Comparison of ENCODE assay signal across 10 cellular contexts in the genomic region with DNA sequence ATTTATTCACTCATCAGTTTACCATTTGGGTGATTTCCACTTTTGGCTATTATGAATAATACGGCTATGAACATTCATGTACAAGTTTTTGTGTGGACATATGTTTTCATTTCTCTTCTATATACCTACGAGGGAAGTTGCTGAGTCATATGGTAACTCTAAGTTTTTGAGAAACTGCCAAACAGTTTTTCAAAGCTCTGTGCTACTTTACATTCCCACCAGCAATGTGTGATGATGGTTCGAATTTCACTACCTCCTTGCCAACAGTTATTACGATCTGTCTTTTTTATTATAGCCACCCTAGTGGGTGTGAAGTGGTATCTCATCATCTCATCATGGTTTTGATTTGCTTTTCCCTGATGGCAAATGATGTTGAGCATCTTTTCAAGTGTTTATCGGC.
DNase-seq lines count a peak whose midpoint lies in the region; ATAC-seq and TF ChIP-seq lines count a peak whose summit lies in the region.
"Had no signal": no experiment of that assay in that cellular context is flagged by ENCODE, and none has a peak within 500 bp of the region (broad histone marks: within the 10 kb centered on the region; RNA-seq: fewer than 3 reads in every experiment).

No MANE protein-coding gene starts in this region.

- H3K4me3 ChIP-seq in RWPE2 (ENCODE audit: severe bottlenecking) (no peak overlapping the region), testis (no peak overlapping the region), heart left ventricle (no peak overlapping the region)
- H3K4me3 ChIP-seq: tibial artery had no signal

- peak; percentile 81 for ATAC-seq in GM18867 (IDR thresholded peaks at IDR 0.05; ENCODE audit: unreplicated experiment)
- peak; percentile 76 for ATAC-seq in HG03095 (IDR thresholded peaks at IDR 0.05; ENCODE audit: unreplicated experiment)
- peak; percentile 28; the same call in 2 of the 3 replicates for ATAC-seq in RWPE2 (ENCODE audit: low read depth)
- no peak for ATAC-seq in heart left ventricle
- ATAC-seq in GM21360 (IDR thresholded peaks at IDR 0.05; ENCODE audit: unreplicated experiment): no peak

- H3K4me1 ChIP-seq in RWPE2 (ENCODE audit: insufficient read depth, poor library complexity, severe bottlenecking) (peaks cover 7% of the 10 kb centered on the region), testis (peaks cover 17% of the 10 kb centered on the region), heart left ventricle (peaks cover 0 to 42% (median 22%) of the 10 kb centered on the region in 12 donors)

- no peak for TF ChIP-seq POLR2A in testis (IDR thresholded peaks at IDR 0.05)
- TF ChIP-seq POLR2A in heart left ventricle (IDR thresholded peaks at IDR 0.05): no peak

- H3K27me3 ChIP-seq in RWPE2 (ENCODE audit: insufficient read depth, poor library complexity, severe bottlenecking): no peaks in the 10 kb centered on the region
- no peaks in the 10 kb centered on the region for H3K27me3 ChIP-seq in testis
- no peaks in the 10 kb centered on the region for H3K27me3 ChIP-seq in heart left ventricle
- H3K27me3 ChIP-seq: tibial artery had no signal

- H3K27ac ChIP-seq in RWPE2 (ENCODE audit: poor library complexity, severe bottlenecking) (no peak overlapping the region), testis (no peak overlapping the region), heart left ventricle (no peak overlapping the region)

- intact Hi-C loops in testis (cut with DNase I; ENCODE audit: low total_unique reads) (no loop called here), heart left ventricle (cut with DNase I) (loop anchor here in 3 of 10 donors (10.0 kb wide), 4 partner anchors 53 to 177 kb away; partner anchors contain the start of genes ERCC4 (in 1 of the 3) and MRTFB (in 1 of the 3))

- no peaks in the 10 kb centered on the region for H3K9me3 ChIP-seq in RWPE2 (ENCODE audit: severe bottlenecking)
- no peaks in the 10 kb centered on the region for H3K9me3 ChIP-seq in testis
- H3K9me3 ChIP-seq in heart left ventricle: no peaks in the 10 kb centered on the region
- H3K9me3 ChIP-seq: tibial artery had no signal

- H3K36me3 ChIP-seq in RWPE2 (ENCODE audit: low read depth) (no peaks in the 10 kb centered on the region), testis (ENCODE audit: low read depth, missing control alignments) (no peaks in the 10 kb centered on the region), heart left ventricle (no peaks in the 10 kb centered on the region)
- H3K36me3 ChIP-seq: tibial artery had no signal

- 82 to 86% methylated on average over 5 of the region's 5 CpGs for WGBS in testis, 2 donors
- 58 to 71% (median 65%) methylated on average over 5 of the region's 5 CpGs for WGBS in heart left ventricle, 4 donors

- DNase-seq in RWPE2 (ENCODE audit: low spot score) (no peak), pulmonary artery endothelial cell (ENCODE audit: low read depth, low spot score) (peak; percentile 13), testis (no peak), heart left ventricle (no peak)
- DNase-seq: effector CD8-positive, alpha-beta T cell; SIG-M5; tibial artery had no signal

- no peak for TF ChIP-seq CTCF in RWPE2 (IDR thresholded peaks at IDR 0.05; ENCODE audit: poor library complexity, severe bottlenecking)
- TF ChIP-seq CTCF in testis (IDR thresholded peaks at IDR 0.05): no peak
- no peak for TF ChIP-seq CTCF in heart left ventricle (IDR thresholded peaks at IDR 0.05)

Comparison
In these comparisons a context has a peak if more than half of its experiments do, and no peak if none do; other contexts are left out.
1. ATAC-seq: peak in GM18867 (single experiment), HG03095 (single experiment) and RWPE2 (single experiment); none in heart left ventricle (0 of 4) and GM21360 (single experiment).